ENCODE assay signal across 1 cellular context in the genomic region with DNA sequence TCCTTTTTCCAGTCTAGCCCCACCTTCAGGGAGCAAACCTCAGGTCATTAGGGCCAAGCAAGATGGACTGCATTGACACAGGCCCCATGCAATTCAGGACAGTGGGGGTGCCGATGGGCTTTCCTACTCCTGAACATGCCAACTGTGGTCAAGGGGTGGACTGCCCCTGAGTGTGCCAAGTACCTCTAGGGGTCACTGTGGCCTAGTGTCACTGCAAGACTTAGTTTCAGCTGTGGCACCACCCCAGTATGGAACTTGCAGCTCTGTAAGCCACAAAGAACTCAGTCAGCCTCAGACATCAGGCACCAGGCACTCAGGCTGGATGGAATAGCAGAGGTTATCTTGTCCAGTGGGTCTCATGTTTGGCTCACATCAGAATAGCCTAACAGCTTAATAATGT.
TF ChIP-seq lines count a peak whose summit lies in the region.

No MANE protein-coding gene starts in this region.

TF ChIP-seq in GM12878, 131 proteins besides CTCF, POLR2A, EP300 and RAD21 (continued from another document):
- TF ChIP-seq, protein P1, sequence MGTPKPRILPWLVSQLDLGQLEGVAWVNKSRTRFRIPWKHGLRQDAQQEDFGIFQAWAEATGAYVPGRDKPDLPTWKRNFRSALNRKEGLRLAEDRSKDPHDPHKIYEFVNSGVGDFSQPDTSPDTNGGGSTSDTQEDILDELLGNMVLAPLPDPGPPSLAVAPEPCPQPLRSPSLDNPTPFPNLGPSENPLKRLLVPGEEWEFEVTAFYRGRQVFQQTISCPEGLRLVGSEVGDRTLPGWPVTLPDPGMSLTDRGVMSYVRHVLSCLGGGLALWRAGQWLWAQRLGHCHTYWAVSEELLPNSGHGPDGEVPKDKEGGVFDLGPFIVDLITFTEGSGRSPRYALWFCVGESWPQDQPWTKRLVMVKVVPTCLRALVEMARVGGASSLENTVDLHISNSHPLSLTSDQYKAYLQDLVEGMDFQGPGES (IDR thresholded peaks at IDR 0.05), result no peak
- TF ChIP-seq HDAC6 (IDR thresholded peaks at IDR 0.05; ENCODE audit: unreplicated experiment), result no peak
- no peak for TF ChIP-seq TARDBP (IDR thresholded peaks at IDR 0.05; ENCODE audit: borderline replicate concordance)
- TF ChIP-seq SREBF2 (IDR thresholded peaks at IDR 0.05; ENCODE audit: low read length), result no peak
- no peak for TF ChIP-seq POLR2AphosphoS5 (IDR thresholded peaks at IDR 0.05; ENCODE audit: low read length)
- no peak for TF ChIP-seq PAX8 (IDR thresholded peaks at IDR 0.05)
- TF ChIP-seq, protein P2, sequence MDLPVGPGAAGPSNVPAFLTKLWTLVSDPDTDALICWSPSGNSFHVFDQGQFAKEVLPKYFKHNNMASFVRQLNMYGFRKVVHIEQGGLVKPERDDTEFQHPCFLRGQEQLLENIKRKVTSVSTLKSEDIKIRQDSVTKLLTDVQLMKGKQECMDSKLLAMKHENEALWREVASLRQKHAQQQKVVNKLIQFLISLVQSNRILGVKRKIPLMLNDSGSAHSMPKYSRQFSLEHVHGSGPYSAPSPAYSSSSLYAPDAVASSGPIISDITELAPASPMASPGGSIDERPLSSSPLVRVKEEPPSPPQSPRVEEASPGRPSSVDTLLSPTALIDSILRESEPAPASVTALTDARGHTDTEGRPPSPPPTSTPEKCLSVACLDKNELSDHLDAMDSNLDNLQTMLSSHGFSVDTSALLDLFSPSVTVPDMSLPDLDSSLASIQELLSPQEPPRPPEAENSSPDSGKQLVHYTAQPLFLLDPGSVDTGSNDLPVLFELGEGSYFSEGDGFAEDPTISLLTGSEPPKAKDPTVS (IDR thresholded peaks at IDR 0.05; ENCODE audit: low read depth, low read length), result no peak
- no peak for TF ChIP-seq BRCA1 (IDR thresholded peaks at IDR 0.05; ENCODE audit: low read depth, low read length)
- no peak for TF ChIP-seq CBFB (IDR thresholded peaks at IDR 0.05; ENCODE audit: low read depth)
TF ChIP-seq in GM12878: peak in this region for 0.
